In the genomic region with DNA sequence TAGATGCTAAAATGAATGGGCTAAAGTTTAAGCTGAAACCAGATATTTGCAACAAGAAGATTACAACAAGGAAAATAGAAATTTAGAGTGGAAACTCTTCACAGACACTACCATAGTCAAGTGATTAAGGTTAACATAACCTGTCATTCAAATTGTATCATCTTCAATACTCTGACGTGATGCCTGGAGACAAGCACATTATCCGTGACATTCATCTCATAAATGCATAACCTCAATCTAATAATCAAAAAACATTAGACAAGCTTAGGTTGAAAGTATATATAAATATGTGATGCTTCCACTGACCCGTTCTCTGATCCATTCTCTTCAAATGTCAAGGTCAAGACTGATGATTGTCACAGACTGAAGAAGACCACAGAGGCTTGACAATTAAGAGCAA, we compare ENCODE assay signal across 29 cellular contexts.
"Had no signal": no experiment of that assay in that cellular context is flagged by ENCODE, and none has a peak within 500 bp of the region (broad histone marks: within the 10 kb centered on the region; RNA-seq: fewer than 3 reads in every experiment).

No MANE protein-coding gene starts in this region.

- H3K36me3 Mint-ChIP-seq: stimulated activated effector memory CD8-positive, alpha-beta T cell treated with anti-CD3 and anti-CD28 coated beads, Interleukin-12 subunit alpha, Interleukin-12 subunit beta, amount 100 ng/mL, for 72 hours; stimulated activated memory B cell treated with anti-CD40 and anti-IgM and Interleukin-4, amounts not matched to agents 10 μg/mL and 1 μg/mL and 100 μg/mL, for 72 hours; stimulated activated naive B cell treated with anti-CD40 and anti-IgM and Interleukin-4, amounts not matched to agents 10 μg/mL and 1 μg/mL and 100 μg/mL, for 72 hours; type B pancreatic cell had no signal

- H3K4me3 ChIP-seq: stomach, suprapubic skin, testis, thoracic aorta, thyroid gland, tibial artery, tibial nerve, transverse colon, upper lobe of left lung, upper lobe of right lung, uterus, vagina had no signal

- FAIRE-seq: urothelium cell line had no signal

- DNase-seq: stimulated activated CD4-positive, alpha-beta T cell treated with anti-CD3 and anti-CD28 coated beads, Interleukin-2, amount 100 ng/mL, for 48 hours; stimulated activated CD4-positive, alpha-beta T cell treated with anti-CD3 and anti-CD28 coated beads, Interleukin-4, amount 100 ng/mL, for 1 hour; stimulated activated CD4-positive, alpha-beta T cell treated with anti-CD3 and anti-CD28 coated beads, Interleukin-4, amount 100 ng/mL, for 24 hours; stimulated activated CD4-positive, alpha-beta T cell treated with anti-CD3 and anti-CD28 coated beads, Interleukin-4, amount 100 ng/mL, for 4 hours; stimulated activated CD8-positive, alpha-beta memory T cell treated with anti-CD3 and anti-CD28 coated beads, Interleukin-4, amount 100 ng/mL, for 48 hours; stimulated activated naive B cell treated with anti-CD40 and anti-IgM and Interleukin-4, amounts not matched to agents 10 μg/mL and 1 μg/mL and 100 μg/mL, for 72 hours; stimulated activated naive CD4-positive, alpha-beta T cell; stimulated activated naive CD4-positive, alpha-beta T cell treated with Interleukin-2 at 50 U/mL for 16 hours; stimulated activated naive CD8-positive, alpha-beta T cell treated with anti-CD3 and anti-CD28 coated beads, Interleukin-15, amount 100 ng/mL, for 72 hours; stimulated activated naive CD8-positive, alpha-beta T cell treated with anti-CD3 and anti-CD28 coated beads, Interleukin-15, Interleukin-2, amounts not matched to agents 100 U/mL and 50 U/mL, for 24 hours; stomach; substantia nigra; testis; thyroid gland; tibial artery; transverse colon; trophoblast cell; upper lobe of left lung; upper lobe of right lung; uterus had no signal

- H3K4me1 ChIP-seq: stomach, suprapubic skin, testis, thyroid gland, tibial artery, tibial nerve, transverse colon, upper lobe of left lung, upper lobe of right lung, uterus, vagina had no signal

- H3K9me3 Mint-ChIP-seq: stimulated activated memory B cell treated with anti-CD40 and anti-IgM and Interleukin-4, amounts not matched to agents 10 μg/mL and 1 μg/mL and 100 μg/mL, for 72 hours; type B pancreatic cell had no signal

- ATAC-seq: stimulated activated effector memory CD8-positive, alpha-beta T cell treated with anti-CD3 and anti-CD28 coated beads, Interleukin-12 subunit alpha, Interleukin-12 subunit beta, amount 100 ng/mL, for 72 hours; stimulated activated memory B cell treated with anti-CD40 and anti-IgM and Interleukin-4, amounts not matched to agents 10 μg/mL and 1 μg/mL and 100 μg/mL, for 72 hours; stimulated activated naive B cell treated with anti-CD40 and anti-IgM and Interleukin-4, amounts not matched to agents 10 μg/mL and 1 μg/mL and 100 μg/mL, for 72 hours; stimulated activated naive CD8-positive, alpha-beta T cell treated with anti-CD3 and anti-CD28 coated beads, Interleukin-15, amount 100 ng/mL, for 72 hours; stimulated activated naive CD8-positive, alpha-beta T cell treated with anti-CD3 and anti-CD28 coated beads, Interleukin-15, Interleukin-2, amounts not matched to agents 100 U/mL and 50 U/mL, for 24 hours; upper lobe of right lung had no signal

- H3K27me3 Mint-ChIP-seq: stimulated activated memory B cell treated with anti-CD40 and anti-IgM and Interleukin-4, amounts not matched to agents 10 μg/mL and 1 μg/mL and 100 μg/mL, for 72 hours; stimulated activated naive B cell treated with anti-CD40 and anti-IgM and Interleukin-4, amounts not matched to agents 10 μg/mL and 1 μg/mL and 100 μg/mL, for 72 hours; stimulated activated naive CD8-positive, alpha-beta T cell treated with anti-CD3 and anti-CD28 coated beads, Interleukin-15, amount 100 ng/mL, for 72 hours; stimulated activated naive CD8-positive, alpha-beta T cell treated with anti-CD3 and anti-CD28 coated beads, Interleukin-15, Interleukin-2, amounts not matched to agents 100 ng/mL and 50 ng/mL, for 24 hours; type B pancreatic cell had no signal

- H3K9me3 ChIP-seq: stomach, suprapubic skin, testis, thoracic aorta, thyroid gland, tibial artery, tibial nerve, transverse colon, upper lobe of left lung, upper lobe of right lung, uterus, vagina had no signal

- H3K4me3 Mint-ChIP-seq: stimulated activated effector memory CD8-positive, alpha-beta T cell treated with anti-CD3 and anti-CD28 coated beads, Interleukin-12 subunit alpha, Interleukin-12 subunit beta, amount 100 ng/mL, for 72 hours; stimulated activated memory B cell treated with anti-CD40 and anti-IgM and Interleukin-4, amounts not matched to agents 10 μg/mL and 1 μg/mL and 100 μg/mL, for 72 hours; stimulated activated naive B cell treated with anti-CD40 and anti-IgM and Interleukin-4, amounts not matched to agents 10 μg/mL and 1 μg/mL and 100 μg/mL, for 72 hours; stimulated activated naive CD8-positive, alpha-beta T cell treated with anti-CD3 and anti-CD28 coated beads, Interleukin-15, amount 100 ng/mL, for 72 hours; stimulated activated naive CD8-positive, alpha-beta T cell treated with anti-CD3 and anti-CD28 coated beads, Interleukin-15, Interleukin-2, amounts not matched to agents 100 ng/mL and 50 ng/mL, for 24 hours; type B pancreatic cell had no signal

- H3K36me3 ChIP-seq: stomach, suprapubic skin, thoracic aorta, thyroid gland, tibial artery, tibial nerve, transverse colon, upper lobe of left lung, upper lobe of right lung, uterus, vagina had no signal

- H3K27ac Mint-ChIP-seq: stimulated activated effector memory CD8-positive, alpha-beta T cell treated with anti-CD3 and anti-CD28 coated beads, Interleukin-12 subunit alpha, Interleukin-12 subunit beta, amount 100 ng/mL, for 72 hours; stimulated activated memory B cell treated with anti-CD40 and anti-IgM and Interleukin-4, amounts not matched to agents 10 μg/mL and 1 μg/mL and 100 μg/mL, for 72 hours; stimulated activated naive B cell treated with anti-CD40 and anti-IgM and Interleukin-4, amounts not matched to agents 10 μg/mL and 1 μg/mL and 100 μg/mL, for 72 hours; stimulated activated naive CD8-positive, alpha-beta T cell treated with anti-CD3 and anti-CD28 coated beads, Interleukin-15, amount 100 ng/mL, for 72 hours; stimulated activated naive CD8-positive, alpha-beta T cell treated with anti-CD3 and anti-CD28 coated beads, Interleukin-15, Interleukin-2, amounts not matched to agents 100 ng/mL and 50 ng/mL, for 24 hours; type B pancreatic cell had no signal

- H3K27me3 ChIP-seq: stomach, suprapubic skin, testis, thyroid gland, tibial artery, tibial nerve, transverse colon, upper lobe of left lung, upper lobe of right lung, uterus, vagina had no signal

- H3K27ac ChIP-seq: stomach, suprapubic skin, testis, thoracic aorta, thyroid gland, tibial artery, tibial nerve, transverse colon, upper lobe of left lung, upper lobe of right lung, uterus, vagina had no signal

- H3K4me1 Mint-ChIP-seq: stimulated activated effector memory CD8-positive, alpha-beta T cell treated with anti-CD3 and anti-CD28 coated beads, Interleukin-12 subunit alpha, Interleukin-12 subunit beta, amount 100 ng/mL, for 72 hours; stimulated activated memory B cell treated with anti-CD40 and anti-IgM and Interleukin-4, amounts not matched to agents 10 μg/mL and 1 μg/mL and 100 μg/mL, for 72 hours; stimulated activated naive B cell treated with anti-CD40 and anti-IgM and Interleukin-4, amounts not matched to agents 10 μg/mL and 1 μg/mL and 100 μg/mL, for 72 hours; stimulated activated naive CD8-positive, alpha-beta T cell treated with anti-CD3 and anti-CD28 coated beads, Interleukin-15, amount 100 ng/mL, for 72 hours had no signal
